9 cellular contexts compared by ENCODE assay signal in the genomic region with DNA sequence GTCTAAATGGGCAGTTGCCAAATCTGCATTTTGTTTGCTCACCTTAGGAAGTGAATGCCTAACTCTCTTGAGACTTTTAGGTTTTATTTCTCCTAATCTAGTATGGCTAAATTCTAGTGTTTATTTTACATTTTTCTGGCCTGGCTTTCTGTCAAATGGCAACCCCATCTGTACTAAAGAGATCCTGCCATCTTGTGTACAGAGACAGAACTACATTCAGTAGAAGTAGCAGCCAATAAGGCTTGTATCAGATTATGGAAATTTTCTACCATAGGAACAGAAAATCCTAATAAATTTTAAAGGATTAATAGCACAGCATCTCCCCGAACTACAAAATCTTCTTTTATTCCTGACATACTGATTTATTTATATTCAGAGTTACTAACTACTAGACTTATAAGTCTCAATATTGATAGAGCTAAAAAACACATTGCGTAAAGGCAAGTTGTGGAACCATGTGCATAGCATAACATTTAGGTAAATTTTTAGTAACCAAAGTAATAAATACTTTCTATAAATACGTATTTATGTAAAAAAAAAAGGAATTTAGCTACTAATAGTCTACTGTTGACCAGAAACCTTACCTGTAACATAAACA. TPM values are rescaled to one million over a fixed set of nuclear protein-coding genes. Genes with fewer than 3 reads are reported as not detected.
A peak's percentile ranks its signal among the peaks of the same experiment; 100 is the strongest.
DNase-seq lines count a peak whose midpoint lies in the region; ATAC-seq, FAIRE-seq and TF ChIP-seq lines count a peak whose summit lies in the region.
"Had no signal": no experiment of that assay in that cellular context is flagged by ENCODE, and none has a peak within 500 bp of the region (broad histone marks: within the 10 kb centered on the region; RNA-seq: fewer than 3 reads in every experiment).

No MANE protein-coding gene starts in this region.

- BruUV-seq in HepG2 (replicated peaks; lab: Mats Ljungman, UMichigan): no TSS peak

- H3K4me1 ChIP-seq in HepG2 (ENCODE audit: insufficient read depth, low read length): no peaks in the 10 kb centered on the region

- no peak for TF ChIP-seq POLR2A in HepG2 (IDR thresholded peaks at IDR 0.05; ENCODE audit: insufficient read depth in 1 of 2, low read depth in 2 of 2, low read length in 2 of 2)

- H3K36me3 ChIP-seq in BJ (ENCODE audit: control insufficient read depth, insufficient read depth, low read length): no peaks in the 10 kb centered on the region
- no peaks in the 10 kb centered on the region for H3K36me3 ChIP-seq in bronchial epithelial cell (ENCODE audit: control insufficient read depth, insufficient read depth, low read length)
- no peaks in the 10 kb centered on the region; a peak in 1 of 5 replicates for H3K36me3 ChIP-seq in HepG2 (replicated peaks in 1 of 2; ENCODE audit: control insufficient read depth in 1 of 2, insufficient read depth in 2 of 2, low read length in 2 of 2)

- in situ Hi-C loops in HepG2 (cut with HindIII; ENCODE audit: extremely low pct_ligation_motif_present, low pct_unique_long_range_greater_than_20kb): loop anchor here (5.0 kb wide), 2 partner anchors 64 to 264 kb away; no protein-coding TSS in a partner anchor

- H2AFZ ChIP-seq in HepG2 (ENCODE audit: low read length): no peak overlapping the region

- no peaks in the 10 kb centered on the region for H4K20me1 ChIP-seq in HepG2 (ENCODE audit: insufficient read depth, low read length)

- TF ChIP-seq EP300 in HepG2 (IDR thresholded peaks at IDR 0.05; ENCODE audit: low read depth in 2 of 2, low read length in 2 of 2): no peak
- TF ChIP-seq EP300 in HepG2 (CRISPR knock-in tag; IDR thresholded peaks at IDR 0.05; ENCODE audit: borderline replicate concordance): no peak

- TF ChIP-seq CTCF in BJ (IDR thresholded peaks at IDR 0.05; ENCODE audit: insufficient read depth, low read depth, low read length) (peak; percentile 73), bronchial epithelial cell (IDR thresholded peaks at IDR 0.05; ENCODE audit: insufficient read depth, low read length, severe bottlenecking) (peak; percentile 46), HepG2 (CRISPR knock-in tag; IDR thresholded peaks at IDR 0.05) (peak; percentile 73)

- ATAC-seq in GM18907 (IDR thresholded peaks at IDR 0.05; ENCODE audit: unreplicated experiment) (peak; percentile 75), HG03097 (IDR thresholded peaks at IDR 0.05; ENCODE audit: low FRiP score, unreplicated experiment) (peak; percentile 53), HepG2 (peak; percentile 80)

- WGBS in HepG2 (ENCODE audit: low lambda C conversion rate): 40% methylated on average over 3 of the region's 3 CpGs

- no peak overlapping the region for H3K9ac ChIP-seq in HepG2 (ENCODE audit: insufficient read depth, low read depth, low read length)

- DNase-seq in BJ (ENCODE audit: low read depth): no peak
- peak; percentile 7 for DNase-seq in NCI-H446 treated with DMSO at 0.1 percent for 48 hours (lab: John Stamatoyannopoulos, UW)
- DNase-seq in bronchial epithelial cell (ENCODE audit: low read depth): peak; percentile 52
- peak; percentile 61 for DNase-seq in HepG2 (ENCODE audit: low spot score)
- DNase-seq in 8988T: no peak
- no peak for DNase-seq in activated naive CD4-positive, alpha-beta T cell treated with anti-CD3 and anti-CD28 coated beads, Interleukin-2, amount 50 U/mL, for 16 hours
- DNase-seq: naive B cell had no signal

- intact Hi-C loops in HepG2 (cut with micrococcal nuclease; ENCODE audit: unreplicated experiment): loop anchor here (1.0 kb wide), 2 partner anchors 63 to 83 kb away; partner anchors contain the start of gene GASK1B

- H3K9me3 ChIP-seq in HepG2 (ENCODE audit: low read length): no peaks in the 10 kb centered on the region

- H3K27me3 ChIP-seq in BJ (ENCODE audit: control insufficient read depth, insufficient read depth, low read length): no peaks in the 10 kb centered on the region
- no peaks in the 10 kb centered on the region for H3K27me3 ChIP-seq in bronchial epithelial cell (ENCODE audit: control insufficient read depth, insufficient read depth, low read length)
- H3K27me3 ChIP-seq in HepG2 (ENCODE audit: control insufficient read depth in 1 of 2, insufficient read depth in 2 of 2, low read length in 2 of 2): no peaks in the 10 kb centered on the region

- no peak overlapping the region for H3K27ac ChIP-seq in HepG2 (ENCODE audit: extremely low read length, insufficient read depth, low read length)

- CTCF ChIA-PET in BJ (lab: Yijun Ruan, JAX): interaction anchor here (0.6 to 3.6 kb wide), 19 partner anchors 12 to 376 kb away, joined by 3 to 29 read pairs (median 3); no protein-coding TSS in a partner anchor
- CTCF ChIA-PET in HepG2 (lab: Yijun Ruan, JAX; ENCODE audit: low intra/inter-chr PET ratio, low total read pairs): interaction anchor here (1.8 to 2.9 kb wide), 2 partner anchors 62 to 264 kb away, joined by 10 to 27 read pairs; no protein-coding TSS in a partner anchor

- POLR2A ChIA-PET in BJ (lab: Charles Lee): no interaction called here
- POLR2A ChIA-PET in HepG2 (lab: Yijun Ruan, JAX): no interaction called here

- H3K4me2 ChIP-seq in HepG2 (ENCODE audit: low read depth, low read length): no peak overlapping the region

- TF ChIP-seq RAD21 in HepG2 (CRISPR knock-in tag; IDR thresholded peaks at IDR 0.05): no peak

- H3K4me3 ChIP-seq in BJ (ENCODE audit: low read depth, low read length) (no peak overlapping the region), bronchial epithelial cell (ENCODE audit: low read depth, low read length) (no peak overlapping the region), HepG2 (replicated peaks in 1 of 3; ENCODE audit: insufficient read depth in 1 of 3, low read depth in 2 of 3, low read length in 3 of 3) (no peak overlapping the region)

- H3K79me2 ChIP-seq in HepG2 (ENCODE audit: insufficient read depth, low read length): no peaks in the 10 kb centered on the region

- FAIRE-seq in bronchial epithelial cell (lab: Jason Lieb, UNC) (no peak), HepG2 (lab: Jason Lieb, UNC) (peak; percentile 66)

TF ChIP-seq in HepG2, 621 proteins besides CTCF, POLR2A, EP300 and RAD21:
- TF ChIP-seq STAG1 (CRISPR knock-in tag; IDR thresholded peaks at IDR 0.05): peak; percentile 75
- TF ChIP-seq, protein P1, sequence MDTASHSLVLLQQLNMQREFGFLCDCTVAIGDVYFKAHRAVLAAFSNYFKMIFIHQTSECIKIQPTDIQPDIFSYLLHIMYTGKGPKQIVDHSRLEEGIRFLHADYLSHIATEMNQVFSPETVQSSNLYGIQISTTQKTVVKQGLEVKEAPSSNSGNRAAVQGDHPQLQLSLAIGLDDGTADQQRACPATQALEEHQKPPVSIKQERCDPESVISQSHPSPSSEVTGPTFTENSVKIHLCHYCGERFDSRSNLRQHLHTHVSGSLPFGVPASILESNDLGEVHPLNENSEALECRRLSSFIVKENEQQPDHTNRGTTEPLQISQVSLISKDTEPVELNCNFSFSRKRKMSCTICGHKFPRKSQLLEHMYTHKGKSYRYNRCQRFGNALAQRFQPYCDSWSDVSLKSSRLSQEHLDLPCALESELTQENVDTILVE (CRISPR knock-in tag; IDR thresholded peaks at IDR 0.05): no peak

RNA-seq across cellular contexts. Expression of gene TMEM144, which starts 45.5 kb away (rescaled TPM):
- polyA plus RNA-seq in BJ (2011; rRNA removed) (0.65 and 0.87 TPM in 2 replicates), HepG2 (2011; rRNA removed) (10.6 and 10.9 TPM in 2 replicates)
- 0.98 and 1.1 TPM in 2 replicates for polyA minus RNA-seq in BJ (2011; rRNA and poly(A)+ RNA removed)
- total RNA-seq in bronchial epithelial cell (4.2 and 6.9 TPM in 2 replicates), HepG2 (2016; rRNA removed; fragmentation: Illumina TruSeq; extraction: Trizol) (10.5 and 12.3 TPM in 2 replicates)
- total RNA-seq in HepG2 (2016; cell fraction: cytosol; rRNA removed; fragmentation: Illumina TruSeq; extraction: Trizol; ENCODE audit: low read depth): 3.9 and 4.8 TPM in 2 replicates
- total RNA-seq in HepG2 (2016; cell fraction: insoluble cytoplasmic fraction; rRNA removed; fragmentation: Illumina TruSeq; extraction: Trizol): 10.6 and 15.0 TPM in 2 replicates
- 7.6 and 7.7 TPM in 2 replicates for total RNA-seq in HepG2 (2016; cell fraction: membrane; rRNA removed; fragmentation: Illumina TruSeq; extraction: Trizol)
- 29.5 and 33.6 TPM in 2 replicates for total RNA-seq in HepG2 (2016; cell fraction: nucleus; rRNA removed; fragmentation: Illumina TruSeq; extraction: Trizol)
- polyA plus RNA-seq in HepG2 (2011; cell fraction: cytosol; rRNA removed): 3.2 and 4.2 TPM in 2 replicates
- polyA plus RNA-seq in HepG2 (2011; cell fraction: nucleus; rRNA removed): 17.3 and 21.4 TPM in 2 replicates
- 5.2 and 9.3 TPM in 2 replicates for polyA plus RNA-seq in HepG2 (2012)
- 1.2 and 2.4 TPM in 2 replicates for polyA plus RNA-seq in HepG2 (2016; cell fraction: cytosol; fragmentation: Illumina TruSeq; extraction: Trizol; ENCODE audit: low read depth)
- polyA plus RNA-seq in HepG2 (2016; cell fraction: insoluble cytoplasmic fraction; fragmentation: Illumina TruSeq; extraction: Trizol; ENCODE audit: low read depth): 7.1 and 8.5 TPM in 2 replicates
- polyA plus RNA-seq in HepG2 (2016; cell fraction: membrane; fragmentation: Illumina TruSeq; extraction: Trizol; ENCODE audit: low read depth): 3.7 and 4.8 TPM in 2 replicates
- 35.6 and 36.7 TPM in 2 replicates for polyA plus RNA-seq in HepG2 (2016; cell fraction: nucleus; fragmentation: Illumina TruSeq; extraction: Trizol; ENCODE audit: insufficient read depth, low read depth)
- polyA minus RNA-seq in HepG2 (2011; rRNA and poly(A)+ RNA removed; ENCODE audit: low replicate concordance): 2.2 and 19.2 TPM in 2 replicates
- polyA minus RNA-seq in HepG2 (2011; cell fraction: cytosol; rRNA and poly(A)+ RNA removed): 9.4 and 10.4 TPM in 2 replicates
- 77.5 and 78.0 TPM in 2 replicates for polyA minus RNA-seq in HepG2 (2011; cell fraction: nucleus; rRNA and poly(A)+ RNA removed)

Comparison
In these comparisons a context has a peak if more than half of its experiments do, and no peak if none do; other contexts are left out.
1. DNase-seq: peak in NCI-H446 treated with DMSO at 0.1 percent for 48 hours (single experiment), bronchial epithelial cell (single experiment) and HepG2 (single experiment); none in BJ (single experiment), 8988T (single experiment) and activated naive CD4-positive, alpha-beta T cell treated with anti-CD3 and anti-CD28 coated beads, Interleukin-2, amount 50 U/mL, for 16 hours (single experiment).
2. Peak in every context shown above with its lines, with median percentiles within 50 percentile points of each other: CTCF ChIP-seq and ATAC-seq.